Comparison of ENCODE assay signal across 18 cellular contexts in the genomic region with DNA sequence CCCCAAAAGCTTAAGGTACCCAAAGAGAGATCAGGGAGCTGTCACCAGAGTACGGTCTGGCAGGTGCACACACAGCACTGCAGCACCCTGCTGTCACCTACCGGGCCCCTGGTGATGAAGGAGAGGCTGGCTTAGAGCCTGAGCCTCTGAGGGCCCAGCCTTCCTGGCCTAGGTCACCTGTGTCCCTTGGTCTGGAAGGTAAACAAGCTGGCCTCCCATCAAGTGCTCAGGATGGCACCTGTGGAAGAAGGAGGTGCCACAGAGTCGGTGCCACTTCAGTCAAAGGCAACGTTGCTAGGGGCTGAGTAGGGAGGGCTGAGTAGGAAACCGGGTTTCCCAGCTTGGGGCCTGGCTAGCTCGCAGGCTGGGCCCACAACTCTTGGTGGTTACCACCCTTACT.
A peak's percentile ranks its signal among the peaks of the same experiment; 100 is the strongest.
DNase-seq lines count a peak whose midpoint lies in the region; ATAC-seq, FAIRE-seq and TF ChIP-seq lines count a peak whose summit lies in the region.
"Had no signal": no experiment of that assay in that cellular context is flagged by ENCODE, and none has a peak within 500 bp of the region (broad histone marks: within the 10 kb centered on the region; RNA-seq: fewer than 3 reads in every experiment).

No MANE protein-coding gene starts in this region.

- no peaks in the 10 kb centered on the region for H3K9me3 ChIP-seq in kidney (ENCODE audit: control insufficient read depth in 1 of 2, low read length in 2 of 2)
- H3K9me3 ChIP-seq: BLaER1 treated with 17β-estradiol and CSF1 and Interleukin-3, amounts not matched to agents 10 nM and 100 nM had no signal

- intact Hi-C loops in kidney (cut with DNase I) = no loop called here
- intact Hi-C loops in posterior vena cava (cut with DNase I) = no loop called here
- intact Hi-C loops in MCF 10A (cut with micrococcal nuclease) = no loop called here

- ATAC-seq in GM21529 (IDR thresholded peaks at IDR 0.05; ENCODE audit: unreplicated experiment) = no peak
- ATAC-seq: PC-3, T-helper 17 cell had no signal

- no TSS peak for BruUV-seq in MCF 10A (replicated peaks; lab: Mats Ljungman, UMichigan)

- H3K36me3 Mint-ChIP-seq in MCF 10A (ENCODE audit: insufficient read depth, unreplicated experiment) = no peaks in the 10 kb centered on the region

- TF ChIP-seq CTCF in kidney (IDR thresholded peaks at IDR 0.05; ENCODE audit: borderline replicate concordance, extremely low read depth, insufficient read depth) = no peak
- TF ChIP-seq CTCF in MCF 10A (IDR thresholded peaks at IDR 0.05; ENCODE audit: unreplicated experiment) = no peak

- no peak overlapping the region for H3K9ac ChIP-seq in kidney (ENCODE audit: low read length in 2 of 2)
- H3K9ac ChIP-seq: BLaER1 treated with 17β-estradiol and CSF1 and Interleukin-3, amounts not matched to agents 10 nM and 100 nM had no signal

- H3K4me1 ChIP-seq in kidney (ENCODE audit: control insufficient read depth in 1 of 2, insufficient read depth in 1 of 2, low read depth in 1 of 2, low read length in 2 of 2) = no peaks in the 10 kb centered on the region

- H3K27me3 Mint-ChIP-seq in MCF 10A (ENCODE audit: insufficient read depth, unreplicated experiment) = no peaks in the 10 kb centered on the region
- H3K27me3 Mint-ChIP-seq: T-helper 17 cell had no signal

- H3K9me3 Mint-ChIP-seq in MCF 10A (ENCODE audit: unreplicated experiment) = no peaks in the 10 kb centered on the region
- H3K9me3 Mint-ChIP-seq: CD4-positive, alpha-beta memory T cell had no signal

- no peak overlapping the region for H3K4me3 Mint-ChIP-seq in MCF 10A (ENCODE audit: unreplicated experiment)
- H3K4me3 Mint-ChIP-seq: CD4-positive, alpha-beta memory T cell; T-helper 17 cell had no signal

- no peak for FAIRE-seq in kidney (lab: Jason Lieb, UNC)
- FAIRE-seq: H54 had no signal

- no peak overlapping the region for H3K4me3 ChIP-seq in kidney (ENCODE audit: low read length in 2 of 2)
- H3K4me3 ChIP-seq: BLaER1 treated with 17β-estradiol and CSF1 and Interleukin-3, amounts not matched to agents 10 nM and 100 nM had no signal

- no peak overlapping the region for H3K27ac Mint-ChIP-seq in MCF 10A (ENCODE audit: low read depth, unreplicated experiment)
- H3K27ac Mint-ChIP-seq: CD4-positive, alpha-beta memory T cell; T-helper 17 cell had no signal

- POLR2A ChIA-PET in MCF 10A (lab: Yijun Ruan, JAX) = interaction anchor here (0.6 to 0.9 kb wide), 2 partner anchors 10 to 1880 kb away, joined by 3 to 8 read pairs; no protein-coding TSS in a partner anchor

- DNase-seq in NCI-H1417 (lab: John Stamatoyannopoulos, UW) (peak in 2 of 3 experiments; percentile 34 to 70), NCI-H1417 treated with DMSO at 0.1 percent for 48 hours (lab: John Stamatoyannopoulos, UW) (no peak), DMS53 treated with DMSO at 0.1 percent for 48 hours (lab: John Stamatoyannopoulos, UW; ENCODE audit: unreplicated experiment) (peak; percentile 37), kidney (peak; percentile 53), posterior vena cava (ENCODE audit: low spot score) (peak; percentile 14), DMS79 (lab: John Stamatoyannopoulos, UW) (no peak), MCF 10A (ENCODE audit: unreplicated experiment) (no peak)
- DNase-seq: CD4-positive, alpha-beta memory T cell; GDM1; Karpas-422; NCI-H524; PC-3; Right ventricle myocardium superior; T-helper 17 cell had no signal

- CTCF ChIA-PET in MCF 10A (lab: Yijun Ruan, JAX) = interaction anchor here (0.6 to 1.4 kb wide), 5 partner anchors 10 to 261 kb away, joined by 3 to 7 read pairs (median 5); no protein-coding TSS in a partner anchor

- H3K36me3 ChIP-seq in kidney (ENCODE audit: control insufficient read depth in 1 of 2, insufficient read depth in 2 of 2, low read length in 2 of 2) = no peaks in the 10 kb centered on the region

- no peak overlapping the region for H3K27ac ChIP-seq in kidney (ENCODE audit: low read depth in 2 of 2, low read length in 2 of 2)
- H3K27ac ChIP-seq: 22Rv1; BLaER1 treated with 17β-estradiol and CSF1 and Interleukin-3, amounts not matched to agents 10 nM and 100 nM had no signal

- peaks cover 5% of the 10 kb centered on the region for H3K4me1 Mint-ChIP-seq in MCF 10A (ENCODE audit: insufficient read depth, unreplicated experiment)
- H3K4me1 Mint-ChIP-seq: CD4-positive, alpha-beta memory T cell; T-helper 17 cell had no signal

Comparison
In these comparisons a context has a peak if more than half of its experiments do, and no peak if none do; other contexts are left out.
1. DNase-seq: peak in NCI-H1417 (2 of 3), DMS53 treated with DMSO at 0.1 percent for 48 hours (single experiment), kidney (single experiment) and posterior vena cava (single experiment); none in NCI-H1417 treated with DMSO at 0.1 percent for 48 hours (single experiment), DMS79 (single experiment) and MCF 10A (single experiment).